In the genomic region with DNA sequence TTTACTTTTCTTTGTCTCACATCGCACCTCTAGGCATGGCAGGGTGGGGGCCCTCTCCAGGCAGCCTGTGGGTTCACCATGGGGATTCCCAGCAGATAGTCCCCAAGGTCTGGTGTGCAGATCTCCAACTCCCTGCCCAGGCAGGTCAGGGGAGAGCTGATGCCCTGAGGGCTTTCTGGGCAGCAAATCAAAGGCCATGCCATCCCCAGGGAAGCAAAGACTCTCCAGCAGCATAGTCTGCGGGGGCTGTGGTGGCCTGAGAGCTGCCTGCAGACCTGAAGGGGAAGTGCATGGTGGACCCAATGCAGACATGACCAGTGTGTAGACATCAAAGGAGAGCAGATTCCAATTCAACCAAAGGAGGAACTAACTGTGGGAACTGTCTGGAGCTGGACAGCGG, we compare ENCODE assay signal across 21 cellular contexts. TPM values are rescaled to one million over a fixed set of nuclear protein-coding genes. Genes with fewer than 3 reads are reported as not detected.
DNase-seq lines count a peak whose midpoint lies in the region; ATAC-seq and TF ChIP-seq lines count a peak whose summit lies in the region.
"Had no signal": no experiment of that assay in that cellular context is flagged by ENCODE, and none has a peak within 500 bp of the region (broad histone marks: within the 10 kb centered on the region; RNA-seq: fewer than 3 reads in every experiment).

No MANE protein-coding gene starts in this region.

- ATAC-seq in IMR-90 (ENCODE audit: low read depth) (no peak), GM18858 (IDR thresholded peaks at IDR 0.05; ENCODE audit: unreplicated experiment) (no peak), HG02571 (IDR thresholded peaks at IDR 0.05; ENCODE audit: unreplicated experiment) (no peak)
- ATAC-seq: naive thymus-derived CD4-positive, alpha-beta T cell had no signal

- H2BK120ac ChIP-seq in IMR-90 (ENCODE audit: low read depth, low read length) = no peak overlapping the region

- POLR2A ChIA-PET in IMR-90 (lab: Charles Lee; ENCODE audit: unreplicated experiment) = no interaction called here

- no peak overlapping the region for H2AFZ ChIP-seq in IMR-90 (replicated peaks; ENCODE audit: low read length, poor library complexity)

- H3K36me3 ChIP-seq in BE2C (no peaks in the 10 kb centered on the region), IMR-90 (ENCODE audit: control insufficient read depth, insufficient read depth, low read length) (peaks cover 4% of the 10 kb centered on the region; the same call in 1 of the 2 replicates), colonic mucosa (no peaks in the 10 kb centered on the region), sigmoid colon (no peaks in the 10 kb centered on the region)
- H3K36me3 ChIP-seq: ascending aorta, HAP-1, upper lobe of left lung had no signal

- in situ Hi-C loops in IMR-90 (cut with MboI; ENCODE audit: low sequenced_read_pairs) = no loop called here

- H4K8ac ChIP-seq in IMR-90 (ENCODE audit: low read depth in 2 of 2, low read length in 2 of 2) = no peak overlapping the region

- no peak for TF ChIP-seq RAD21 in IMR-90 (IDR thresholded peaks at IDR 0.05; ENCODE audit: low read length)

- intact Hi-C loops in IMR-90 (cut with micrococcal nuclease) (no loop called here), colonic mucosa (cut with DNase I) (no loop called here), sigmoid colon (cut with DNase I) (no loop called here)

- H4K5ac ChIP-seq in IMR-90 (ENCODE audit: low read depth, low read length) = no peak overlapping the region

- no peak overlapping the region for H3K56ac ChIP-seq in IMR-90 (ENCODE audit: extremely low read depth, insufficient read depth, low read length)

- H2AK9ac ChIP-seq in IMR-90 (replicated peaks; ENCODE audit: low read depth, low read length, poor library complexity) = peak overlapping the region; percentile 28

- H3K9ac ChIP-seq in IMR-90 (ENCODE audit: low read depth, low read length) (no peak overlapping the region), colonic mucosa (ENCODE audit: low read depth in 2 of 2, low read length in 2 of 2) (no peak overlapping the region)
- H3K9ac ChIP-seq: KMS-11 had no signal

- WGBS in IMR-90 (ENCODE audit: extremely low coverage in 2 of 2, insufficient read length in 1 of 2), 2 experiments = 100% methylated on average over 2 of the region's 3 CpGs; no CpG with 5 or more reads in 1 of the 2 experiments
- 85 to 86% methylated on average over 3 of the region's 3 CpGs for WGBS in sigmoid colon, 2 donors

- H4K91ac ChIP-seq in IMR-90 (ENCODE audit: insufficient read depth, low read depth, low read length) = no peak overlapping the region

- H3K9me3 ChIP-seq in BE2C (no peaks in the 10 kb centered on the region), IMR-90 (ENCODE audit: control insufficient read depth, insufficient read depth, low read length) (no peaks in the 10 kb centered on the region), colonic mucosa (no peaks in the 10 kb centered on the region), sigmoid colon (no peaks in the 10 kb centered on the region)
- H3K9me3 ChIP-seq: ascending aorta, HAP-1, upper lobe of left lung had no signal

- dilution Hi-C loops in IMR-90 (cut with HindIII; ENCODE audit: low sequenced_read_pairs, unreplicated experiment) = no loop called here

- no peak for TF ChIP-seq EP300 in sigmoid colon (IDR thresholded peaks at IDR 0.05)

- TF ChIP-seq CTCF in BE2C (IDR thresholded peaks at IDR 0.05; ENCODE audit: low read depth, low read length) = no peak
- no peak for TF ChIP-seq CTCF in IMR-90 (conservative IDR thresholded peaks at IDR 0.05; ENCODE audit: low read depth, low read length)
- no peak for TF ChIP-seq CTCF in colonic mucosa (IDR thresholded peaks at IDR 0.05)
- no peak for TF ChIP-seq CTCF in sigmoid colon (IDR thresholded peaks at IDR 0.05)

- no peak overlapping the region for H2BK20ac ChIP-seq in IMR-90 (ENCODE audit: low read depth, low read length)

- no peaks in the 10 kb centered on the region for H4K20me1 ChIP-seq in IMR-90 (ENCODE audit: insufficient read depth, low read length)

- H3K4me1 ChIP-seq in BE2C (no peaks in the 10 kb centered on the region), IMR-90 (ENCODE audit: control insufficient read depth, insufficient read depth, low read length) (peaks cover 5% of the 10 kb centered on the region; the same call in 1 of the 2 replicates), colonic mucosa (peaks cover 19% of the 10 kb centered on the region), sigmoid colon (peaks cover 0 to 100% (median 93%) of the 10 kb centered on the region in 4 donors)
- H3K4me1 ChIP-seq: ascending aorta, HAP-1 had no signal

- no peak overlapping the region for H3K23ac ChIP-seq in IMR-90 (ENCODE audit: low read depth, low read length)

- no peak overlapping the region for H2BK15ac ChIP-seq in IMR-90 (ENCODE audit: low read depth, low read length)

- H2AK5ac ChIP-seq in IMR-90 (ENCODE audit: low read depth, low read length) = no peak overlapping the region; the same call in 1 of the 2 replicates

- H3K4me3 ChIP-seq in BE2C (ENCODE audit: low read depth, low read length) (no peak overlapping the region), IMR-90 (ENCODE audit: insufficient read depth, low read depth, low read length) (no peak overlapping the region), colonic mucosa (no peak overlapping the region), sigmoid colon (no peak overlapping the region)
- H3K4me3 ChIP-seq: ascending aorta, HAP-1, upper lobe of left lung had no signal

- no peak overlapping the region for H3K4ac ChIP-seq in IMR-90 (ENCODE audit: low read depth, low read length)

- H2BK5ac ChIP-seq in IMR-90 (ENCODE audit: low read depth, low read length, poor library complexity, severe bottlenecking) = no peak overlapping the region

- DNase-seq in BE2C (peak; percentile 44), IMR-90 (no peak), colonic mucosa (no peak), sigmoid colon (no peak), AG08395 (ENCODE audit: low spot score) (no peak)
- no peak for DNase-seq in stimulated activated naive CD4-positive, alpha-beta T cell treated with Interleukin-2 at 50 U/mL for 16 hours (lab: John Stamatoyannopoulos, UW)
- DNase-seq: activated CD4-positive, alpha-beta T cell treated with anti-CD3 and anti-CD28 coated beads for 4 hours; activated naive CD4-positive, alpha-beta T cell treated with anti-CD3 and anti-CD28 coated beads, Interleukin-2, amount 50 U/mL, for 16 hours; CD4-positive, alpha-beta memory T cell; kidney glomerular epithelial cell; naive thymus-derived CD4-positive, alpha-beta T cell; NCI-H1048; NCI-H1930; retina; SIG-M5 had no signal

- H3K18ac ChIP-seq in IMR-90 (ENCODE audit: low read depth, low read length) = no peak overlapping the region

- TF ChIP-seq POLR2A in IMR-90 (IDR thresholded peaks at IDR 0.05; ENCODE audit: low read depth, low read length) (no peak), sigmoid colon (IDR thresholded peaks at IDR 0.05) (no peak)

- no peak overlapping the region for H3K14ac ChIP-seq in IMR-90 (replicated peaks; ENCODE audit: low read depth, low read length)

- CTCF ChIA-PET in IMR-90 (lab: Yijun Ruan, JAX) = no interaction called here

- peaks cover 19% of the 10 kb centered on the region for H3K9me1 ChIP-seq in IMR-90 (ENCODE audit: insufficient read depth, low read length)

- H3K79me1 ChIP-seq in IMR-90 (ENCODE audit: low read depth in 1 of 2, low read length in 2 of 2) = peaks cover 24 to 58% of the 10 kb centered on the region in 2 experiments

- no TSS peak for BruUV-seq in IMR-90 (replicated peaks; lab: Mats Ljungman, UMichigan)

- H3K27me3 ChIP-seq in BE2C = no peaks in the 10 kb centered on the region
- H3K27me3 ChIP-seq in IMR-90 (ENCODE audit: control insufficient read depth, insufficient read depth, low read length) = no peaks in the 10 kb centered on the region
- no peaks in the 10 kb centered on the region for H3K27me3 ChIP-seq in colonic mucosa
- no peaks in the 10 kb centered on the region for H3K27me3 ChIP-seq in sigmoid colon
- H3K27me3 ChIP-seq: ascending aorta, upper lobe of left lung had no signal

- H3K27ac ChIP-seq in IMR-90 (ENCODE audit: insufficient read depth, low read length) (no peak overlapping the region), colonic mucosa (peak overlapping the region; percentile 1), sigmoid colon (peak overlapping the region; percentile 94 to 99 (median 96))
- H3K27ac ChIP-seq: ascending aorta, KMS-11 had no signal

- no peak overlapping the region for H3K4me2 ChIP-seq in IMR-90 (ENCODE audit: low read depth, low read length)
- H3K4me2 ChIP-seq: KMS-11 had no signal

TF ChIP-seq in IMR-90, 13 proteins besides CTCF, POLR2A, EP300 and RAD21:
- TF ChIP-seq MAZ (IDR thresholded peaks at IDR 0.05; ENCODE audit: borderline replicate concordance, low read depth, low read length) = no peak
- TF ChIP-seq RCOR1 (IDR thresholded peaks at IDR 0.05; ENCODE audit: insufficient replicate concordance, low read length) = no peak
- TF ChIP-seq FOS (IDR thresholded peaks at IDR 0.05; ENCODE audit: low read depth, low read length) = no peak
- TF ChIP-seq CHD1 (IDR thresholded peaks at IDR 0.05; ENCODE audit: low read depth, low read length) = no peak
- no peak for TF ChIP-seq NFE2L2 (IDR thresholded peaks at IDR 0.05; ENCODE audit: low read depth, low read length)
- TF ChIP-seq, protein P1, sequence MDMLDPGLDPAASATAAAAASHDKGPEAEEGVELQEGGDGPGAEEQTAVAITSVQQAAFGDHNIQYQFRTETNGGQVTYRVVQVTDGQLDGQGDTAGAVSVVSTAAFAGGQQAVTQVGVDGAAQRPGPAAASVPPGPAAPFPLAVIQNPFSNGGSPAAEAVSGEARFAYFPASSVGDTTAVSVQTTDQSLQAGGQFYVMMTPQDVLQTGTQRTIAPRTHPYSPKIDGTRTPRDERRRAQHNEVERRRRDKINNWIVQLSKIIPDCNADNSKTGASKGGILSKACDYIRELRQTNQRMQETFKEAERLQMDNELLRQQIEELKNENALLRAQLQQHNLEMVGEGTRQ (IDR thresholded peaks at IDR 0.05; ENCODE audit: low read depth, low read length) = no peak
- TF ChIP-seq MAFK (IDR thresholded peaks at IDR 0.05; ENCODE audit: low read depth, low read length) = no peak
- TF ChIP-seq MXI1 (IDR thresholded peaks at IDR 0.05; ENCODE audit: borderline replicate concordance, low read depth, low read length) = no peak

RNA-seq across cellular contexts. Expression of a gene that starts 7.7 kb away (rescaled TPM):
- 2.4 TPM for polyA plus RNA-seq in BE2C (2012; ENCODE audit: insufficient read depth, insufficient read length, low read depth)
- 1.8 and 1.9 TPM in 2 replicates for total RNA-seq in IMR-90 (2012; rRNA removed)
- 2.6 and 2.8 TPM in 2 replicates for polyA plus RNA-seq in IMR-90 (2012; rRNA removed)
- 1.6 and 1.9 TPM in 2 replicates for polyA plus RNA-seq in IMR-90 (2012; cell fraction: cytosol; rRNA removed)
- 3.9 and 5.7 TPM in 2 replicates for polyA plus RNA-seq in IMR-90 (2012; cell fraction: nucleus; rRNA removed; ENCODE audit: low replicate concordance)
- total RNA-seq in colonic mucosa = 10 to 100 TPM; 61.6 to 99.9 TPM
- 10 to 100 TPM; 32.9 to 53.2 (median 45.6) TPM for total RNA-seq in sigmoid colon
- 10 to 100 TPM; 12.6 to 29.6 (median 26.6) TPM for polyA plus RNA-seq in sigmoid colon

Comparison
In these comparisons a context has a peak if more than half of its experiments do, and no peak if none do; other contexts are left out.
1. RNA of a gene that starts 7.7 kb away (total RNA-seq): 61.6 to 99.9 TPM in colonic mucosa and 32.9 to 53.2 TPM in sigmoid colon; 1.8 to 1.9 TPM in IMR-90; every median in the first group is over 10 times any median in the second.